In genomic region chr12:91515944-91516739, GRCh38 we compare ENCODE assay signal across 22 cellular contexts.
A peak's percentile ranks its signal among the peaks of the same experiment; 100 is the strongest.
DNase-seq lines count a peak whose midpoint lies in the region; ATAC-seq, FAIRE-seq and TF ChIP-seq lines count a peak whose summit lies in the region.
"Had no signal": no experiment of that assay in that cellular context is flagged by ENCODE, and none has a peak within 500 bp of the region (broad histone marks: within the 10 kb centered on the region; RNA-seq: fewer than 3 reads in every experiment).

No MANE protein-coding gene starts in this region.

- H4K20me1 ChIP-seq in IMR-90 (ENCODE audit: insufficient read depth, low read length) (no peaks in the 10 kb centered on the region), hepatocyte (ENCODE audit: insufficient read depth, poor library complexity, severe bottlenecking) (no peaks in the 10 kb centered on the region)
- H4K20me1 ChIP-seq: BLaER1 had no signal

- no peak overlapping the region for H3K4ac ChIP-seq in IMR-90 (ENCODE audit: low read depth, low read length)

- in situ Hi-C loops in IMR-90 (cut with MboI; ENCODE audit: low sequenced_read_pairs) = no loop called here

- H3K4me2 ChIP-seq in IMR-90 (ENCODE audit: low read depth, low read length) (no peak overlapping the region), hepatocyte (no peak overlapping the region)
- H3K4me2 ChIP-seq: BLaER1 had no signal

- no TSS peak for BruUV-seq in IMR-90 (replicated peaks; lab: Mats Ljungman, UMichigan)

- POLR2A ChIA-PET in IMR-90 (lab: Charles Lee; ENCODE audit: unreplicated experiment) = no interaction called here

- no peak for ATAC-seq in IMR-90 (ENCODE audit: low read depth)
- no peak for ATAC-seq in GM19324 (IDR thresholded peaks at IDR 0.05; ENCODE audit: low FRiP score, unreplicated experiment)
- ATAC-seq: GM12878 had no signal

- no peaks in the 10 kb centered on the region for H3K27me3 ChIP-seq in IMR-90 (ENCODE audit: control insufficient read depth, insufficient read depth, low read length)
- no peaks in the 10 kb centered on the region for H3K27me3 ChIP-seq in hepatocyte
- H3K27me3 ChIP-seq in small intestine (ENCODE audit: control insufficient read depth in 2 of 2, insufficient read depth in 2 of 2, low read length in 2 of 2) = no peaks in the 10 kb centered on the region
- H3K27me3 ChIP-seq: BLaER1 had no signal

- H3K4me1 ChIP-seq in IMR-90 (ENCODE audit: control insufficient read depth, insufficient read depth, low read length) = no peaks in the 10 kb centered on the region
- peaks cover 6% of the 10 kb centered on the region for H3K4me1 ChIP-seq in hepatocyte (ENCODE audit: insufficient read depth)
- H3K4me1 ChIP-seq in small intestine (ENCODE audit: control insufficient read depth in 2 of 2, insufficient read depth in 1 of 2, low read depth in 1 of 2, low read length in 1 of 2) = no peaks in the 10 kb centered on the region
- H3K4me1 ChIP-seq: BLaER1, Caco-2 had no signal

- no peaks in the 10 kb centered on the region for H3K9me3 ChIP-seq in IMR-90 (ENCODE audit: control insufficient read depth, insufficient read depth, low read length)
- H3K9me3 ChIP-seq in hepatocyte (ENCODE audit: low read depth) = no peaks in the 10 kb centered on the region
- no peaks in the 10 kb centered on the region for H3K9me3 ChIP-seq in small intestine (ENCODE audit: control insufficient read depth, low read depth)
- H3K9me3 ChIP-seq: BLaER1, Caco-2, MG63 had no signal

- no peak overlapping the region for H2AK9ac ChIP-seq in IMR-90 (replicated peaks; ENCODE audit: low read depth, low read length, poor library complexity)

- no peaks in the 10 kb centered on the region for H3K79me2 ChIP-seq in hepatocyte

- dilution Hi-C loops in IMR-90 (cut with HindIII; ENCODE audit: low sequenced_read_pairs, unreplicated experiment) = no loop called here

- no peak overlapping the region for H2BK5ac ChIP-seq in IMR-90 (ENCODE audit: low read depth, low read length, poor library complexity, severe bottlenecking)

- H3K4me3 ChIP-seq in IMR-90 (ENCODE audit: insufficient read depth, low read depth, low read length) (no peak overlapping the region), hepatocyte (no peak overlapping the region), small intestine (ENCODE audit: low read depth in 1 of 2, low read length in 2 of 2) (no peak overlapping the region)
- H3K4me3 ChIP-seq: BLaER1, GM12878, MG63, SK-N-MC had no signal

- intact Hi-C loops in IMR-90 (cut with micrococcal nuclease) = no loop called here

- H3K14ac ChIP-seq in IMR-90 (replicated peaks; ENCODE audit: low read depth, low read length) = no peak overlapping the region

- CTCF ChIA-PET in IMR-90 (lab: Yijun Ruan, JAX) = no interaction called here

- no peak overlapping the region for H2AK5ac ChIP-seq in IMR-90 (ENCODE audit: low read depth, low read length)

- no peak overlapping the region for H2BK20ac ChIP-seq in IMR-90 (ENCODE audit: low read depth, low read length)

- H3K36me3 ChIP-seq in IMR-90 (ENCODE audit: control insufficient read depth, insufficient read depth, low read length) (no peaks in the 10 kb centered on the region), hepatocyte (replicated peaks; ENCODE audit: insufficient read depth, low read depth) (no peaks in the 10 kb centered on the region), small intestine (ENCODE audit: control insufficient read depth in 2 of 2, insufficient read depth in 2 of 2, low read length in 2 of 2) (no peaks in the 10 kb centered on the region)
- H3K36me3 ChIP-seq: BLaER1, MG63 had no signal

- no peak for TF ChIP-seq RAD21 in IMR-90 (IDR thresholded peaks at IDR 0.05; ENCODE audit: low read length)

- TF ChIP-seq CTCF in IMR-90 (conservative IDR thresholded peaks at IDR 0.05; ENCODE audit: low read depth, low read length) (no peak), hepatocyte (IDR thresholded peaks at IDR 0.05; ENCODE audit: poor library complexity) (no peak)

- no peak overlapping the region for H2BK120ac ChIP-seq in IMR-90 (ENCODE audit: low read depth, low read length)

- no peak overlapping the region for H2BK15ac ChIP-seq in IMR-90 (ENCODE audit: low read depth, low read length)

- WGBS in IMR-90 (ENCODE audit: extremely low coverage in 2 of 2, insufficient read length in 1 of 2), 2 experiments = no CpG with 5 or more reads among the region's 5 CpGs
- WGBS in hepatocyte (ENCODE audit: low lambda C conversion rate, missing lambda C conversion rate) = 51% methylated on average over 5 of the region's 5 CpGs
- 15 to 45% (median 34%) methylated on average over 5 of the region's 5 CpGs for WGBS in small intestine, 3 donors

- H3K9me2 ChIP-seq in hepatocyte (replicated peaks; ENCODE audit: insufficient read depth) = no peaks in the 10 kb centered on the region

- no peak for TF ChIP-seq POLR2A in IMR-90 (IDR thresholded peaks at IDR 0.05; ENCODE audit: low read depth, low read length)

- no peaks in the 10 kb centered on the region for H3K9me1 ChIP-seq in IMR-90 (ENCODE audit: insufficient read depth, low read length)

- no peak overlapping the region for H3K56ac ChIP-seq in IMR-90 (ENCODE audit: extremely low read depth, insufficient read depth, low read length)

- H3K18ac ChIP-seq in IMR-90 (ENCODE audit: low read depth, low read length) = no peak overlapping the region

- no peak for DNase-seq in IMR-90
- DNase-seq in NOMO-1 treated with DMSO at 0.1 percent for 48 hours (lab: John Stamatoyannopoulos, UW; ENCODE audit: unreplicated experiment) = peak; percentile 59
- no peak for DNase-seq in hepatocyte (ENCODE audit: low spot score)
- DNase-seq in small intestine = peak; percentile 61
- DNase-seq in AG08395 (ENCODE audit: low spot score) = no peak
- no peak for DNase-seq in DMS 273 (lab: John Stamatoyannopoulos, UW; ENCODE audit: unreplicated experiment)
- DNase-seq: Caco-2; CD4-positive, alpha-beta T cell; DND-41; H7; MG63; NCI-H1092 treated with DMSO at 0.1 percent for 48 hours; NCI-H1436 treated with DMSO at 0.1 percent for 48 hours; NCI-H1930; NCI-H345; NCI-H524 treated with DMSO at 0.1 percent for 48 hours; SHP77 treated with DMSO at 0.1 percent for 48 hours had no signal

- no peak overlapping the region for H3K27ac ChIP-seq in IMR-90 (ENCODE audit: insufficient read depth, low read length)
- H3K27ac ChIP-seq in hepatocyte = peak overlapping the region; percentile 32
- no peak overlapping the region for H3K27ac ChIP-seq in small intestine (ENCODE audit: low read depth in 1 of 2, low read length in 1 of 2)
- H3K27ac ChIP-seq: BLaER1, RWPE1, SK-N-MC had no signal

- no peaks in the 10 kb centered on the region for H3K79me1 ChIP-seq in IMR-90 (ENCODE audit: low read depth in 1 of 2, low read length in 2 of 2)

- FAIRE-seq in small intestine (lab: Jason Lieb, UNC) = no peak
- FAIRE-seq: GM12878 had no signal

- H4K91ac ChIP-seq in IMR-90 (ENCODE audit: insufficient read depth, low read depth, low read length) = no peak overlapping the region

- no peak overlapping the region for H4K5ac ChIP-seq in IMR-90 (ENCODE audit: low read depth, low read length)

- H3K23ac ChIP-seq in IMR-90 (ENCODE audit: low read depth, low read length) = no peak overlapping the region

- no peak overlapping the region for H4K8ac ChIP-seq in IMR-90 (ENCODE audit: low read depth in 2 of 2, low read length in 2 of 2)

- H3K9ac ChIP-seq in IMR-90 (ENCODE audit: low read depth, low read length) = no peak overlapping the region
- H3K9ac ChIP-seq: BLaER1 had no signal

- H2AFZ ChIP-seq in IMR-90 (replicated peaks; ENCODE audit: low read length, poor library complexity) (no peak overlapping the region), hepatocyte (no peak overlapping the region)

TF ChIP-seq in IMR-90, 13 proteins besides CTCF, POLR2A, EP300 and RAD21:
- TF ChIP-seq MAZ (IDR thresholded peaks at IDR 0.05; ENCODE audit: borderline replicate concordance, low read depth, low read length) (no peak), MAFK (IDR thresholded peaks at IDR 0.05; ENCODE audit: low read depth, low read length) (peak; percentile 73), SMC3 (IDR thresholded peaks at IDR 0.05; ENCODE audit: low read depth, low read length) (no peak)

Comparison
In these comparisons a context has a peak if more than half of its experiments do, and no peak if none do; other contexts are left out.
1. DNase-seq: peak in NOMO-1 treated with DMSO at 0.1 percent for 48 hours (single experiment) and small intestine (single experiment); none in IMR-90 (single experiment), hepatocyte (single experiment), AG08395 (single experiment) and DMS 273 (single experiment).